Comparison of ENCODE assay signal across 28 cellular contexts in the genomic region with DNA sequence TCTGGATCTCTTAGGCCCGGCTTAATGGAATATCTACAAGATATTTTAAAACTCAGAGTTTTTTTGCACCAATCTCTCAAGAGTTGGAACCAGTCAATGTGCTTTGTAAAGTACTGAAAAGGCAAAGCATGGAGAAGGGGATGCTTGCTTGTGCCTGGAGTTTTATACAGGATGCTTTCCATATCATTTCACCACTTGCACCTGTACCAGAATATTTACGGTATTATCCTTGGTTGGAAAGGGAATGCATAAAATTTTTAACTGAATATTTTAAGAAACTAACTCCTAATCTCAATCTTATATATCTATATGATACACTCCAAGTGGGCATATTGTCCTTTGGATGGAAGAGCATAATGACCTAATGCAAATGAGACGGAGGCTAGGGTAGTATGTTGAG.
"Had no signal": no experiment of that assay in that cellular context is flagged by ENCODE, and none has a peak within 500 bp of the region (broad histone marks: within the 10 kb centered on the region; RNA-seq: fewer than 3 reads in every experiment).

No MANE protein-coding gene starts in this region.

- H3K9me3 ChIP-seq: stomach, suprapubic skin, testis, thoracic aorta, thyroid gland, tibial artery, tibial nerve, transverse colon, upper lobe of left lung, upper lobe of right lung, uterus, vagina had no signal

- H3K4me1 ChIP-seq: stomach, suprapubic skin, testis, tibial artery, tibial nerve, transverse colon, upper lobe of left lung, upper lobe of right lung, uterus, vagina had no signal

- ATAC-seq: stimulated activated effector memory CD8-positive, alpha-beta T cell treated with anti-CD3 and anti-CD28 coated beads, Interleukin-12 subunit alpha, Interleukin-12 subunit beta, amount 100 ng/mL, for 72 hours; stimulated activated memory B cell treated with anti-CD40 and anti-IgM and Interleukin-4, amounts not matched to agents 10 μg/mL and 1 μg/mL and 100 μg/mL, for 72 hours; stimulated activated naive B cell treated with anti-CD40 and anti-IgM and Interleukin-4, amounts not matched to agents 10 μg/mL and 1 μg/mL and 100 μg/mL, for 72 hours; stimulated activated naive CD8-positive, alpha-beta T cell treated with anti-CD3 and anti-CD28 coated beads, Interleukin-15, amount 100 ng/mL, for 72 hours; stimulated activated naive CD8-positive, alpha-beta T cell treated with anti-CD3 and anti-CD28 coated beads, Interleukin-15, Interleukin-2, amounts not matched to agents 100 U/mL and 50 U/mL, for 24 hours; upper lobe of right lung had no signal

- H3K36me3 ChIP-seq: stomach, suprapubic skin, thoracic aorta, thyroid gland, tibial artery, tibial nerve, transverse colon, upper lobe of left lung, upper lobe of right lung, uterus, vagina had no signal

- FAIRE-seq: urothelium cell line had no signal

- H3K27ac Mint-ChIP-seq: stimulated activated effector memory CD8-positive, alpha-beta T cell treated with anti-CD3 and anti-CD28 coated beads, Interleukin-12 subunit alpha, Interleukin-12 subunit beta, amount 100 ng/mL, for 72 hours; stimulated activated memory B cell treated with anti-CD40 and anti-IgM and Interleukin-4, amounts not matched to agents 10 μg/mL and 1 μg/mL and 100 μg/mL, for 72 hours; stimulated activated naive B cell treated with anti-CD40 and anti-IgM and Interleukin-4, amounts not matched to agents 10 μg/mL and 1 μg/mL and 100 μg/mL, for 72 hours; stimulated activated naive CD8-positive, alpha-beta T cell treated with anti-CD3 and anti-CD28 coated beads, Interleukin-15, amount 100 ng/mL, for 72 hours; stimulated activated naive CD8-positive, alpha-beta T cell treated with anti-CD3 and anti-CD28 coated beads, Interleukin-15, Interleukin-2, amounts not matched to agents 100 ng/mL and 50 ng/mL, for 24 hours; type B pancreatic cell had no signal

- H3K27me3 Mint-ChIP-seq: stimulated activated naive B cell treated with anti-CD40 and anti-IgM and Interleukin-4, amounts not matched to agents 10 μg/mL and 1 μg/mL and 100 μg/mL, for 72 hours; stimulated activated naive CD8-positive, alpha-beta T cell treated with anti-CD3 and anti-CD28 coated beads, Interleukin-15, amount 100 ng/mL, for 72 hours; type B pancreatic cell had no signal

- H3K27me3 ChIP-seq: stomach, suprapubic skin, testis, thyroid gland, tibial artery, tibial nerve, transverse colon, upper lobe of left lung, upper lobe of right lung, uterus, vagina had no signal

- DNase-seq: stimulated activated CD4-positive, alpha-beta T cell treated with anti-CD3 and anti-CD28 coated beads, Interleukin-2, amount 100 ng/mL, for 48 hours; stimulated activated CD4-positive, alpha-beta T cell treated with anti-CD3 and anti-CD28 coated beads, Interleukin-4, amount 100 ng/mL, for 1 hour; stimulated activated CD4-positive, alpha-beta T cell treated with anti-CD3 and anti-CD28 coated beads, Interleukin-4, amount 100 ng/mL, for 24 hours; stimulated activated CD4-positive, alpha-beta T cell treated with anti-CD3 and anti-CD28 coated beads, Interleukin-4, amount 100 ng/mL, for 4 hours; stimulated activated CD8-positive, alpha-beta memory T cell treated with anti-CD3 and anti-CD28 coated beads, Interleukin-4, amount 100 ng/mL, for 48 hours; stimulated activated naive B cell treated with anti-CD40 and anti-IgM and Interleukin-4, amounts not matched to agents 10 μg/mL and 1 μg/mL and 100 μg/mL, for 72 hours; stimulated activated naive CD4-positive, alpha-beta T cell; stimulated activated naive CD4-positive, alpha-beta T cell treated with Interleukin-2 at 50 U/mL for 16 hours; stimulated activated naive CD8-positive, alpha-beta T cell treated with anti-CD3 and anti-CD28 coated beads, Interleukin-15, amount 100 ng/mL, for 72 hours; stimulated activated naive CD8-positive, alpha-beta T cell treated with anti-CD3 and anti-CD28 coated beads, Interleukin-15, Interleukin-2, amounts not matched to agents 100 U/mL and 50 U/mL, for 24 hours; stomach; substantia nigra; testis; thyroid gland; tibial artery; transverse colon; upper lobe of left lung; upper lobe of right lung; uterus had no signal

- H3K27ac ChIP-seq: stomach, suprapubic skin, testis, thoracic aorta, thyroid gland, tibial artery, tibial nerve, transverse colon, upper lobe of left lung, upper lobe of right lung, uterus, vagina had no signal

- H3K4me3 ChIP-seq: stomach, suprapubic skin, testis, thoracic aorta, thyroid gland, tibial artery, tibial nerve, transverse colon, upper lobe of left lung, upper lobe of right lung, uterus, vagina had no signal

- H3K36me3 Mint-ChIP-seq: stimulated activated effector memory CD8-positive, alpha-beta T cell treated with anti-CD3 and anti-CD28 coated beads, Interleukin-12 subunit alpha, Interleukin-12 subunit beta, amount 100 ng/mL, for 72 hours; stimulated activated memory B cell treated with anti-CD40 and anti-IgM and Interleukin-4, amounts not matched to agents 10 μg/mL and 1 μg/mL and 100 μg/mL, for 72 hours; stimulated activated naive B cell treated with anti-CD40 and anti-IgM and Interleukin-4, amounts not matched to agents 10 μg/mL and 1 μg/mL and 100 μg/mL, for 72 hours; type B pancreatic cell had no signal

- H3K4me1 Mint-ChIP-seq: stimulated activated effector memory CD8-positive, alpha-beta T cell treated with anti-CD3 and anti-CD28 coated beads, Interleukin-12 subunit alpha, Interleukin-12 subunit beta, amount 100 ng/mL, for 72 hours; stimulated activated memory B cell treated with anti-CD40 and anti-IgM and Interleukin-4, amounts not matched to agents 10 μg/mL and 1 μg/mL and 100 μg/mL, for 72 hours; stimulated activated naive B cell treated with anti-CD40 and anti-IgM and Interleukin-4, amounts not matched to agents 10 μg/mL and 1 μg/mL and 100 μg/mL, for 72 hours; stimulated activated naive CD8-positive, alpha-beta T cell treated with anti-CD3 and anti-CD28 coated beads, Interleukin-15, amount 100 ng/mL, for 72 hours had no signal

- H3K9me3 Mint-ChIP-seq: stimulated activated effector memory CD8-positive, alpha-beta T cell treated with anti-CD3 and anti-CD28 coated beads, Interleukin-12 subunit alpha, Interleukin-12 subunit beta, amount 100 ng/mL, for 72 hours; stimulated activated memory B cell treated with anti-CD40 and anti-IgM and Interleukin-4, amounts not matched to agents 10 μg/mL and 1 μg/mL and 100 μg/mL, for 72 hours; stimulated activated naive B cell treated with anti-CD40 and anti-IgM and Interleukin-4, amounts not matched to agents 10 μg/mL and 1 μg/mL and 100 μg/mL, for 72 hours; stimulated activated naive CD8-positive, alpha-beta T cell treated with anti-CD3 and anti-CD28 coated beads, Interleukin-15, Interleukin-2, amounts not matched to agents 100 ng/mL and 50 ng/mL, for 24 hours; type B pancreatic cell had no signal

- H3K4me3 Mint-ChIP-seq: stimulated activated effector memory CD8-positive, alpha-beta T cell treated with anti-CD3 and anti-CD28 coated beads, Interleukin-12 subunit alpha, Interleukin-12 subunit beta, amount 100 ng/mL, for 72 hours; stimulated activated memory B cell treated with anti-CD40 and anti-IgM and Interleukin-4, amounts not matched to agents 10 μg/mL and 1 μg/mL and 100 μg/mL, for 72 hours; stimulated activated naive B cell treated with anti-CD40 and anti-IgM and Interleukin-4, amounts not matched to agents 10 μg/mL and 1 μg/mL and 100 μg/mL, for 72 hours; stimulated activated naive CD8-positive, alpha-beta T cell treated with anti-CD3 and anti-CD28 coated beads, Interleukin-15, amount 100 ng/mL, for 72 hours; stimulated activated naive CD8-positive, alpha-beta T cell treated with anti-CD3 and anti-CD28 coated beads, Interleukin-15, Interleukin-2, amounts not matched to agents 100 ng/mL and 50 ng/mL, for 24 hours; type B pancreatic cell had no signal
